In the genomic region with DNA sequence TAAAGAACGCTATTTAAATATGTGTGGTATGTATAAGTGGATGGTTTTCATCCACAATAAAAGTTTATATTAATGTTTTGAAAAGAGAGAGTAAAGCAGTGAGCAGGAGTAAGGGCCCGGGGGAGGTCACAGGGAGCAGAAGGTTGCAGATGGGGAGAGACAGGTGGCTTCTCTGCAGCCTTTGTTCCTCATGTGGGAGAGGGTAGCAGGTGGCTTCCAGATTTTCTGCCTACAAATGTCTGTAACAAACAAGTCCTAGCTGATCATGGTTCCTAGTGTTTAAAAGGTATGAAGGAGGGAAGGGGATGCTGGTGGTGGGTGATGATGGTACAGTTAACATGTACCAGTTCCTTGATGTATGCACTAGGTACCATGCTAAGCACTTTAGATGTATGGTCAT, we compare ENCODE assay signal across 19 cellular contexts. TPM values are rescaled to one million over a fixed set of nuclear protein-coding genes. Genes with fewer than 3 reads are reported as not detected.
DNase-seq lines count a peak whose midpoint lies in the region; FAIRE-seq and TF ChIP-seq lines count a peak whose summit lies in the region.
"Had no signal": no experiment of that assay in that cellular context is flagged by ENCODE, and none has a peak within 500 bp of the region (broad histone marks: within the 10 kb centered on the region; RNA-seq: fewer than 3 reads in every experiment).

No MANE protein-coding gene starts in this region.

- H3K27ac Mint-ChIP-seq in activated CD4-positive, alpha-beta memory T cell treated with anti-CD3 and anti-CD28 coated beads, Interleukin-2, amount 10 ng/mL, durations not matched to agents 7 days and 5 days, result no peak overlapping the region
- H3K27ac Mint-ChIP-seq: activated CD4-positive, alpha-beta T cell treated with anti-CD3 and anti-CD28 coated beads, Interleukin-2, amount 10 ng/mL, durations not matched to agents 7 days and 5 days; activated naive CD8-positive, alpha-beta T cell treated with anti-CD3 and anti-CD28 coated beads for 36 hours; activated T-helper 17 cell treated with anti-CD3 and anti-CD28 coated beads, Interleukin-2, amount 50 U/mL, for 72 hours; GM23338; natural killer cell treated with Interleukin-12 subunit alpha and Interleukin-12 subunit beta and Interleukin-15 and Interleukin-18, amount 100 ng/mL, for 72 hours had no signal

- no peaks in the 10 kb centered on the region for H4K20me1 ChIP-seq in fibroblast of lung (ENCODE audit: control insufficient read depth, extremely low read depth, insufficient read depth, low read length)

- DNase-seq in D721Med (ENCODE audit: insufficient read length, low spot score) (no peak), NCI-H2171 (lab: John Stamatoyannopoulos, UW) (peak; percentile 37), fibroblast of lung (ENCODE audit: low read depth in 2 of 2) (no peak), stomach (no peak), NCI-H345 treated with DMSO at 0.1 percent for 48 hours (lab: John Stamatoyannopoulos, UW; ENCODE audit: unreplicated experiment) (no peak), SJCRH30 (no peak)
- DNase-seq in activated CD4-positive, alpha-beta memory T cell treated with anti-CD3 and anti-CD28 coated beads, Interleukin-2, amount 10 ng/mL, durations not matched to agents 7 days and 5 days, result no peak
- DNase-seq: activated CD4-positive, alpha-beta T cell treated with anti-CD3 and anti-CD28 coated beads, Interleukin-2, amount 10 ng/mL, durations not matched to agents 7 days and 5 days; activated naive CD8-positive, alpha-beta T cell treated with anti-CD3 and anti-CD28 coated beads for 36 hours; effector memory CD8-positive, alpha-beta T cell; esophagus squamous epithelium; Kasumi-1; T-helper 2 cell had no signal

- no peaks in the 10 kb centered on the region for H3K27me3 Mint-ChIP-seq in activated CD4-positive, alpha-beta memory T cell treated with anti-CD3 and anti-CD28 coated beads, Interleukin-2, amount 10 ng/mL, durations not matched to agents 7 days and 5 days
- H3K27me3 Mint-ChIP-seq: activated CD4-positive, alpha-beta T cell treated with anti-CD3 and anti-CD28 coated beads, Interleukin-2, amount 10 ng/mL, durations not matched to agents 7 days and 5 days; activated naive CD8-positive, alpha-beta T cell treated with anti-CD3 and anti-CD28 coated beads for 36 hours; activated T-helper 17 cell treated with anti-CD3 and anti-CD28 coated beads, Interleukin-2, amount 50 U/mL, for 72 hours; effector memory CD8-positive, alpha-beta T cell; natural killer cell treated with Interleukin-12 subunit alpha and Interleukin-12 subunit beta and Interleukin-15 and Interleukin-18, amount 100 ng/mL, for 72 hours had no signal

- H3K27me3 ChIP-seq in fibroblast of lung (ENCODE audit: control insufficient read depth, insufficient read depth, low read length), result no peaks in the 10 kb centered on the region
- H3K27me3 ChIP-seq in stomach, result no peaks in the 10 kb centered on the region
- H3K27me3 ChIP-seq in SJCRH30, result no peaks in the 10 kb centered on the region
- H3K27me3 ChIP-seq: esophagus squamous epithelium, ovary had no signal

- no peak overlapping the region for H2AFZ ChIP-seq in fibroblast of lung (ENCODE audit: low read length)
- H2AFZ ChIP-seq: GM23338 had no signal

- 85 to 96% (median 87%) methylated on average over 2 of the region's 2 CpGs for WGBS in stomach, 5 donors

- TF ChIP-seq POLR2A in stomach (IDR thresholded peaks at IDR 0.05), result no peak

- H3K9me3 ChIP-seq in fibroblast of lung (ENCODE audit: control insufficient read depth, insufficient read depth, low read depth, low read length) (no peaks in the 10 kb centered on the region), stomach (no peaks in the 10 kb centered on the region), SJCRH30 (replicated peaks) (no peaks in the 10 kb centered on the region)
- H3K9me3 ChIP-seq: esophagus squamous epithelium, ovary, right lobe of liver had no signal

- H3K36me3 ChIP-seq in fibroblast of lung (ENCODE audit: control insufficient read depth, insufficient read depth, low read length), result peaks cover 23% of the 10 kb centered on the region
- H3K36me3 ChIP-seq in stomach, result peaks cover 0 to 54% (median 27%) of the 10 kb centered on the region in 4 donors
- no peaks in the 10 kb centered on the region for H3K36me3 ChIP-seq in SJCRH30
- H3K36me3 ChIP-seq: ovary, right lobe of liver had no signal

- intact Hi-C loops in stomach (cut with DNase I; ENCODE audit: low total_unique reads), result loop anchor here (10.0 kb wide), 1 partner anchor 309 kb away; no protein-coding TSS in a partner anchor

- H3K4me2 ChIP-seq in fibroblast of lung (ENCODE audit: extremely low read depth, insufficient read depth, low read length), result peak overlapping the region; percentile 7
- H3K4me2 ChIP-seq: GM23338 had no signal

- CTCF ChIA-PET in activated CD4-positive, alpha-beta memory T cell treated with anti-CD3 and anti-CD28 coated beads, Interleukin-2, amount 10 ng/mL, durations not matched to agents 7 days and 5 days (lab: Charles Lee), result no interaction called here

- H3K27ac ChIP-seq in fibroblast of lung (ENCODE audit: insufficient read depth, low read length) (no peak overlapping the region), stomach (peak overlapping the region in 4 of 5 donors; percentile 44 to 77 (median 58)), SJCRH30 (no peak overlapping the region)
- H3K27ac ChIP-seq: right lobe of liver had no signal

- H3K4me1 ChIP-seq in fibroblast of lung (ENCODE audit: control insufficient read depth, extremely low read depth, insufficient read depth, low read length), result peaks cover 8% of the 10 kb centered on the region
- H3K4me1 ChIP-seq in stomach, result peaks cover 31 to 49% (median 36%) of the 10 kb centered on the region in 4 donors
- H3K4me1 ChIP-seq in SJCRH30, result 0 out of 2 replicates have a peak, but pooled peaks cover under 1% of the 10 kb centered on the region

- H3K4me1 Mint-ChIP-seq in activated CD4-positive, alpha-beta memory T cell treated with anti-CD3 and anti-CD28 coated beads, Interleukin-2, amount 10 ng/mL, durations not matched to agents 7 days and 5 days, result no peaks in the 10 kb centered on the region
- H3K4me1 Mint-ChIP-seq: activated CD4-positive, alpha-beta T cell treated with anti-CD3 and anti-CD28 coated beads, Interleukin-2, amount 10 ng/mL, durations not matched to agents 7 days and 5 days; activated naive CD8-positive, alpha-beta T cell treated with anti-CD3 and anti-CD28 coated beads for 36 hours; activated T-helper 17 cell treated with anti-CD3 and anti-CD28 coated beads, Interleukin-2, amount 50 U/mL, for 72 hours had no signal

- H3K36me3 Mint-ChIP-seq in activated CD4-positive, alpha-beta memory T cell treated with anti-CD3 and anti-CD28 coated beads, Interleukin-2, amount 10 ng/mL, durations not matched to agents 7 days and 5 days (ENCODE audit: low read depth), result no peaks in the 10 kb centered on the region
- H3K36me3 Mint-ChIP-seq: natural killer cell treated with Interleukin-12 subunit alpha and Interleukin-12 subunit beta and Interleukin-15 and Interleukin-18, amount 100 ng/mL, for 72 hours had no signal

- TF ChIP-seq CTCF in D721Med (IDR thresholded peaks at IDR 0.05; ENCODE audit: insufficient read depth, missing control alignments), result no peak
- no peak for TF ChIP-seq CTCF in fibroblast of lung (conservative IDR thresholded peaks at IDR 0.05 in 1 of 2, IDR thresholded peaks at IDR 0.05 in 1 of 2; ENCODE audit: low read depth in 1 of 2, low read length in 2 of 2)
- TF ChIP-seq CTCF in stomach (IDR thresholded peaks at IDR 0.05), result no peak

- no peak overlapping the region for H3K4me3 Mint-ChIP-seq in activated CD4-positive, alpha-beta memory T cell treated with anti-CD3 and anti-CD28 coated beads, Interleukin-2, amount 10 ng/mL, durations not matched to agents 7 days and 5 days
- H3K4me3 Mint-ChIP-seq: activated CD4-positive, alpha-beta T cell treated with anti-CD3 and anti-CD28 coated beads, Interleukin-2, amount 10 ng/mL, durations not matched to agents 7 days and 5 days; activated naive CD8-positive, alpha-beta T cell treated with anti-CD3 and anti-CD28 coated beads for 36 hours; activated T-helper 17 cell treated with anti-CD3 and anti-CD28 coated beads, Interleukin-2, amount 50 U/mL, for 72 hours; effector memory CD8-positive, alpha-beta T cell; GM23338; natural killer cell treated with Interleukin-12 subunit alpha and Interleukin-12 subunit beta and Interleukin-15 and Interleukin-18, amount 100 ng/mL, for 72 hours had no signal

- no peaks in the 10 kb centered on the region for H3K9me3 Mint-ChIP-seq in activated CD4-positive, alpha-beta memory T cell treated with anti-CD3 and anti-CD28 coated beads, Interleukin-2, amount 10 ng/mL, durations not matched to agents 7 days and 5 days
- H3K9me3 Mint-ChIP-seq: activated CD4-positive, alpha-beta T cell treated with anti-CD3 and anti-CD28 coated beads, Interleukin-2, amount 10 ng/mL, durations not matched to agents 7 days and 5 days; activated naive CD8-positive, alpha-beta T cell treated with anti-CD3 and anti-CD28 coated beads for 36 hours; activated T-helper 17 cell treated with anti-CD3 and anti-CD28 coated beads, Interleukin-2, amount 50 U/mL, for 72 hours; effector memory CD8-positive, alpha-beta T cell; GM23338; natural killer cell treated with Interleukin-12 subunit alpha and Interleukin-12 subunit beta and Interleukin-15 and Interleukin-18, amount 100 ng/mL, for 72 hours had no signal

- H3K9ac ChIP-seq in fibroblast of lung (ENCODE audit: insufficient read depth, low read length), result no peak overlapping the region

- no peak for TF ChIP-seq EP300 in stomach (IDR thresholded peaks at IDR 0.05)

- H3K79me2 ChIP-seq in fibroblast of lung (ENCODE audit: control insufficient read depth, insufficient read depth, low read length), result peaks cover 28% of the 10 kb centered on the region

- H3K4me3 ChIP-seq in fibroblast of lung (replicated peaks in 1 of 4; ENCODE audit: control extremely low read depth in 1 of 4, insufficient read depth in 1 of 4, low read depth in 3 of 4, low read length in 4 of 4) (no peak overlapping the region), stomach (no peak overlapping the region), SJCRH30 (no peak overlapping the region)
- H3K4me3 ChIP-seq: esophagus squamous epithelium, GM23338, ovary, right lobe of liver had no signal

- peak; percentile 82 for FAIRE-seq in D721Med (lab: Jason Lieb, UNC)

- POLR2A ChIA-PET in activated CD4-positive, alpha-beta memory T cell treated with anti-CD3 and anti-CD28 coated beads, Interleukin-2, amount 10 ng/mL, durations not matched to agents 7 days and 5 days (lab: Charles Lee), result interaction anchor here (1.5 kb wide), 1 partner anchor 19 kb away, joined by 4 read pairs; the partner anchor contains the start of gene QSOX1

RNA-seq across cellular contexts. Expression of gene QSOX1, which starts 18.8 kb away (rescaled TPM):
- 1,004 and 1,312 TPM in 2 replicates for total RNA-seq in fibroblast of lung
- polyA plus RNA-seq in fibroblast of lung, result 799 and 884 TPM in 2 replicates
- 976 and 994 TPM in 2 replicates for polyA plus RNA-seq in fibroblast of lung (2012)
- 581 and 622 TPM in 2 replicates for polyA minus RNA-seq in fibroblast of lung (ENCODE audit: low replicate concordance)
- 100 to 1,000 TPM in 3 of 5 donors, 10 to 100 TPM in 2; 58.3 to 323 (median 129) TPM for total RNA-seq in stomach
- 100 to 1,000 TPM in 2 of 3 donors, 10 to 100 TPM in 1; 38.5 to 118 (median 103) TPM for polyA plus RNA-seq in stomach
- 10 to 100 TPM; 28.9 to 35.1 TPM for total RNA-seq in activated CD4-positive, alpha-beta memory T cell treated with anti-CD3 and anti-CD28 coated beads, Interleukin-2, amount 10 ng/mL, durations not matched to agents 7 days and 5 days
- total RNA-seq in SJCRH30 (2014; rRNA removed; shearing (Covaris generic)), result 9.8 and 11.6 TPM in 2 replicates

RNA-seq across cellular contexts. Expression of gene LHX4, which starts 56.6 kb away (rescaled TPM):
- under 0.01 and 0.33 TPM in 2 replicates for total RNA-seq in fibroblast of lung
- polyA plus RNA-seq in fibroblast of lung, result 0.03 and 0.09 TPM in 2 replicates
- polyA plus RNA-seq in fibroblast of lung (2012), result 0.17 and 0.20 TPM in 2 replicates
- polyA minus RNA-seq in fibroblast of lung (ENCODE audit: low replicate concordance), result 1.0 TPM in 1 of 2 replicates, not detected in the other
- total RNA-seq in stomach, result under 1 TPM in 1 of 5 donors, not detected in 4; 0.18 TPM
- polyA plus RNA-seq in stomach, result under 1 TPM in 1 of 3 donors, not detected in 2; 0.03 TPM
- not detected for total RNA-seq in activated CD4-positive, alpha-beta memory T cell treated with anti-CD3 and anti-CD28 coated beads, Interleukin-2, amount 10 ng/mL, durations not matched to agents 7 days and 5 days
- total RNA-seq in SJCRH30 (2014; rRNA removed; shearing (Covaris generic)), result 3.7 and 4.2 TPM in 2 replicates
- total RNA-seq: activated CD4-positive, alpha-beta T cell treated with anti-CD3 and anti-CD28 coated beads, Interleukin-2, amount 10 ng/mL, durations not matched to agents 7 days and 5 days; activated naive CD8-positive, alpha-beta T cell treated with anti-CD3 and anti-CD28 coated beads for 36 hours; glomerular endothelial cell; natural killer cell treated with Interleukin-12 subunit alpha and Interleukin-12 subunit beta and Interleukin-15 and Interleukin-18, amount 100 ng/mL, for 72 hours; ovary; right lobe of liver had no signal

Comparison
In these comparisons a context has a peak if more than half of its experiments do, and no peak if none do; other contexts are left out.
1. H3K27ac ChIP-seq: peak in stomach (4 of 5); none in fibroblast of lung (single experiment) and SJCRH30 (single experiment).